ENCODE assay signal across 30 cellular contexts in the genomic region with DNA sequence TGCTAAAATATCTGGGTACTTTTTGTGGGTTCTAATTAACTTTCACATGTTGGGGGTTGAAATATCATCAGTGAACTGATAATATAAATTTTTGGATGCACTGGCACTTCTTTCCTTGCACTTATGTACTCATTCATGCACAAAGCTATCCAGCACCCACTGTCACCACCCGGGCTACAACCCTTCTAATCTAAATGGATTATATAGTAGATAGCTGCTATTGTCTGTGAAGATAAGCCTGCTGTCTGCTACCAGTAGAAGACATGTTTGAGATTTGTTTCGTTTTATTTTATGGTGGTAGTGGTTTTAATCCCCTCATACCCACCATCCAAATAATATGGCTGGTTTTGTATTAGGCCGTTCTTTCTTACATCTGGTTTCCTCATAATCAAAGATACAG.
"Had no signal": no experiment of that assay in that cellular context is flagged by ENCODE, and none has a peak within 500 bp of the region (broad histone marks: within the 10 kb centered on the region; RNA-seq: fewer than 3 reads in every experiment).

No MANE protein-coding gene starts in this region.

- H2AFZ ChIP-seq: neural progenitor cell had no signal

- H3K4me3 Mint-ChIP-seq: mesothelial cell of epicardium; naive B cell; natural killer cell; nephron progenitor cell; neural progenitor cell; stimulated activated memory B cell treated with anti-CD40 and anti-IgM and Interleukin-4, amounts not matched to agents 10 μg/mL and 1 μg/mL and 100 μg/mL, for 72 hours; stimulated activated naive CD8-positive, alpha-beta T cell treated with anti-CD3 and anti-CD28 coated beads, Interleukin-15, amount 100 ng/mL, for 72 hours; type B pancreatic cell had no signal

- H3K4me2 ChIP-seq: neural progenitor cell, smooth muscle cell had no signal

- H3K36me3 ChIP-seq: lower lobe of right lung, neural progenitor cell, neutrophil, ovary, right atrium auricular region, right lobe of liver, uterus had no signal

- H3K27me3 ChIP-seq: neural progenitor cell, neutrophil, ovary, right atrium auricular region, right lobe of liver, tibial nerve, uterus had no signal

- H3K4me1 ChIP-seq: lower lobe of right lung, right atrium auricular region, right lobe of liver, tibial nerve, uterus had no signal

- H3K9ac ChIP-seq: neural progenitor cell had no signal

- H3K9me3 ChIP-seq: lower lobe of right lung, neutrophil, ovary, right atrium auricular region, right lobe of liver, tibial nerve, uterus had no signal

- H3K9me3 Mint-ChIP-seq: mesothelial cell of epicardium; natural killer cell; nephron progenitor cell; neural progenitor cell; stimulated activated memory B cell treated with anti-CD40 and anti-IgM and Interleukin-4, amounts not matched to agents 10 μg/mL and 1 μg/mL and 100 μg/mL, for 72 hours; stimulated activated naive CD8-positive, alpha-beta T cell treated with anti-CD3 and anti-CD28 coated beads, Interleukin-15, amount 100 ng/mL, for 72 hours; type B pancreatic cell had no signal

- H3K27ac Mint-ChIP-seq: mesothelial cell of epicardium; naive B cell; natural killer cell; nephron progenitor cell; neural progenitor cell; progenitor cell of endocrine pancreas; stimulated activated memory B cell treated with anti-CD40 and anti-IgM and Interleukin-4, amounts not matched to agents 10 μg/mL and 1 μg/mL and 100 μg/mL, for 72 hours; stimulated activated naive CD8-positive, alpha-beta T cell treated with anti-CD3 and anti-CD28 coated beads, Interleukin-15, amount 100 ng/mL, for 72 hours; type B pancreatic cell had no signal

- H3K36me3 Mint-ChIP-seq: mesothelial cell of epicardium, natural killer cell, neural progenitor cell had no signal

- DNase-seq: hippocampal formation; kidney glomerular epithelial cell; left cardiac atrium; left ventricle myocardium superior; lower lobe of right lung; mammary epithelial cell; mesenchymal stem cell; naive B cell; natural killer cell; nephron progenitor cell; occipital lobe; ovary; right lobe of liver; stimulated activated CD4-positive, alpha-beta T cell treated with anti-CD3 and anti-CD28 coated beads, Interleukin-1b, Interleukin-23, amount 100 ng/mL, for 48 hours; stimulated activated CD4-positive, alpha-beta T cell treated with anti-CD3 and anti-CD28 coated beads, Interleukin-2, amount 100 ng/mL, for 48 hours; stimulated activated CD4-positive, alpha-beta T cell treated with anti-CD3 and anti-CD28 coated beads, Interleukin-4, amount 100 ng/mL, for 4 hours; stimulated activated CD8-positive, alpha-beta memory T cell treated with anti-CD3 and anti-CD28 coated beads, Interleukin-4, amount 100 ng/mL, for 48 hours; stimulated activated naive CD4-positive, alpha-beta T cell treated with Interleukin-2 at 50 U/mL for 16 hours; stimulated activated naive CD8-positive, alpha-beta T cell treated with anti-CD3 and anti-CD28 coated beads, Interleukin-15, amount 100 ng/mL, for 72 hours; substantia nigra; uterus had no signal

- H3K4me3 ChIP-seq: lower lobe of right lung, neural progenitor cell, ovary, right atrium auricular region, right lobe of liver, smooth muscle cell, tibial nerve, uterus had no signal

- H3K27ac ChIP-seq: lower lobe of right lung, neural progenitor cell, neutrophil, ovary, right atrium auricular region, right lobe of liver, tibial nerve, uterus had no signal

- H3K27me3 Mint-ChIP-seq: naive B cell; progenitor cell of endocrine pancreas; stimulated activated memory B cell treated with anti-CD40 and anti-IgM and Interleukin-4, amounts not matched to agents 10 μg/mL and 1 μg/mL and 100 μg/mL, for 72 hours; stimulated activated naive CD8-positive, alpha-beta T cell treated with anti-CD3 and anti-CD28 coated beads, Interleukin-15, amount 100 ng/mL, for 72 hours; type B pancreatic cell had no signal

- H3K4me1 Mint-ChIP-seq: naive B cell; natural killer cell; nephron progenitor cell; stimulated activated memory B cell treated with anti-CD40 and anti-IgM and Interleukin-4, amounts not matched to agents 10 μg/mL and 1 μg/mL and 100 μg/mL, for 72 hours; stimulated activated naive CD8-positive, alpha-beta T cell treated with anti-CD3 and anti-CD28 coated beads, Interleukin-15, amount 100 ng/mL, for 72 hours had no signal
